In genomic region chr3:38008971-38009580, GRCh38 we compare ENCODE assay signal across 18 cellular contexts. TPM values are rescaled to one million over a fixed set of nuclear protein-coding genes. Genes with fewer than 3 reads are reported as not detected.
DNase-seq lines count a peak whose midpoint lies in the region; ATAC-seq and TF ChIP-seq lines count a peak whose summit lies in the region.
"Had no signal": no experiment of that assay in that cellular context is flagged by ENCODE, and none has a peak within 500 bp of the region (broad histone marks: within the 10 kb centered on the region; RNA-seq: fewer than 3 reads in every experiment).

No MANE protein-coding gene starts in this region.

- H3K36me3 Mint-ChIP-seq in activated naive CD4-positive, alpha-beta T cell treated with anti-CD3 and anti-CD28 coated beads, Interleukin-2, amount 10 ng/mL, durations not matched to agents 7 days and 5 days: peaks cover 22% of the 10 kb centered on the region
- H3K36me3 Mint-ChIP-seq in CD8-positive, alpha-beta T cell: peaks cover 50% of the 10 kb centered on the region

- ATAC-seq in CD8-positive, alpha-beta T cell: no peak
- no peak for ATAC-seq in lower lobe of right lung
- ATAC-seq in foreskin keratinocyte: no peak
- ATAC-seq in HG03571 (IDR thresholded peaks at IDR 0.05; ENCODE audit: unreplicated experiment): no peak
- ATAC-seq: A549, PC-3 had no signal

- H3K9me3 ChIP-seq in CD8-positive, alpha-beta T cell (ENCODE audit: low read length): no peaks in the 10 kb centered on the region
- no peaks in the 10 kb centered on the region for H3K9me3 ChIP-seq in lower lobe of right lung
- H3K9me3 ChIP-seq: A549 had no signal

- H3K9me3 Mint-ChIP-seq in activated naive CD4-positive, alpha-beta T cell treated with anti-CD3 and anti-CD28 coated beads, Interleukin-2, amount 10 ng/mL, durations not matched to agents 7 days and 5 days: no peaks in the 10 kb centered on the region
- H3K9me3 Mint-ChIP-seq in CD8-positive, alpha-beta T cell: no peaks in the 10 kb centered on the region
- H3K9me3 Mint-ChIP-seq: CD4-positive, alpha-beta memory T cell had no signal

- CTCF ChIA-PET in activated naive CD4-positive, alpha-beta T cell treated with anti-CD3 and anti-CD28 coated beads, Interleukin-2, amount 10 ng/mL, durations not matched to agents 7 days and 5 days (lab: Charles Lee): no interaction called here
- CTCF ChIA-PET in CD8-positive, alpha-beta T cell (lab: Charles Lee): interaction anchor here (1.7 kb wide), 1 partner anchor 34 kb away, joined by 7 read pairs; no protein-coding TSS in a partner anchor
- CTCF ChIA-PET in RWPE1 (lab: Yijun Ruan, JAX): no interaction called here

- no peak overlapping the region for H3K27ac ChIP-seq in CD8-positive, alpha-beta T cell (ENCODE audit: low read depth, low read length)
- H3K27ac ChIP-seq in RWPE1: peak overlapping the region; percentile 35
- no peak overlapping the region for H3K27ac ChIP-seq in lower lobe of right lung
- H3K27ac ChIP-seq in foreskin keratinocyte: no peak overlapping the region
- H3K27ac ChIP-seq: A549 had no signal

- no peaks in the 10 kb centered on the region for H3K27me3 Mint-ChIP-seq in activated naive CD4-positive, alpha-beta T cell treated with anti-CD3 and anti-CD28 coated beads, Interleukin-2, amount 10 ng/mL, durations not matched to agents 7 days and 5 days
- H3K27me3 Mint-ChIP-seq in CD8-positive, alpha-beta T cell (ENCODE audit: low read depth): no peaks in the 10 kb centered on the region
- H3K27me3 Mint-ChIP-seq: CD4-positive, alpha-beta memory T cell had no signal

- peaks cover 8% of the 10 kb centered on the region for H3K4me1 Mint-ChIP-seq in activated naive CD4-positive, alpha-beta T cell treated with anti-CD3 and anti-CD28 coated beads, Interleukin-2, amount 10 ng/mL, durations not matched to agents 7 days and 5 days
- peaks cover 9% of the 10 kb centered on the region for H3K4me1 Mint-ChIP-seq in CD8-positive, alpha-beta T cell (ENCODE audit: low read depth)

- peak overlapping the region; percentile 59 for H3K27ac Mint-ChIP-seq in activated naive CD4-positive, alpha-beta T cell treated with anti-CD3 and anti-CD28 coated beads, Interleukin-2, amount 10 ng/mL, durations not matched to agents 7 days and 5 days
- H3K27ac Mint-ChIP-seq in CD8-positive, alpha-beta T cell: peak overlapping the region; percentile 74

- no peaks in the 10 kb centered on the region for H3K4me1 ChIP-seq in CD8-positive, alpha-beta T cell (ENCODE audit: insufficient read depth, low read length)
- H3K4me1 ChIP-seq in lower lobe of right lung (peaks cover 7% of the 10 kb centered on the region), foreskin keratinocyte (no peaks in the 10 kb centered on the region)

- DNase-seq in activated naive CD4-positive, alpha-beta T cell treated with anti-CD3 and anti-CD28 coated beads, Interleukin-2, amount 10 ng/mL, durations not matched to agents 7 days and 5 days: no peak
- DNase-seq in activated naive CD4-positive, alpha-beta T cell (lab: John Stamatoyannopoulos, UW): no peak
- DNase-seq in CD8-positive, alpha-beta T cell: no peak
- no peak for DNase-seq in RWPE1 (ENCODE audit: low spot score)
- peak; percentile 27 for DNase-seq in lower lobe of right lung
- DNase-seq in foreskin keratinocyte: no peak
- DNase-seq in COR-L47 (lab: John Stamatoyannopoulos, UW): no peak
- DNase-seq: GOT3, NCI-H1417 treated with DMSO at 0.1 percent for 48 hours, NCI-H187 treated with DMSO at 0.1 percent for 48 hours, NCI-H226, NCI-H524 treated with DMSO at 0.1 percent for 48 hours, PC-3, RPMI8226, SIG-M5 had no signal

- POLR2A ChIA-PET in CD8-positive, alpha-beta T cell (lab: Charles Lee): interaction anchor here (1.0 kb wide), 1 partner anchor 13 kb away, joined by 3 read pairs; no protein-coding TSS in a partner anchor
- POLR2A ChIA-PET in RWPE1 (lab: Yijun Ruan, JAX; ENCODE audit: low non-redundant PET): no interaction called here

- intact Hi-C loops in CD8-positive, alpha-beta T cell (cut with DNase I, micrococcal nuclease): no loop called here
- intact Hi-C loops in lower lobe of right lung (cut with DNase I): no loop called here

- no peak overlapping the region for H3K4me3 ChIP-seq in CD8-positive, alpha-beta T cell (ENCODE audit: low read depth, low read length)
- no peak overlapping the region for H3K4me3 ChIP-seq in lower lobe of right lung
- H3K4me3 ChIP-seq: A549 had no signal

- H3K36me3 ChIP-seq in CD8-positive, alpha-beta T cell (ENCODE audit: insufficient read depth, low read length): peaks cover 4% of the 10 kb centered on the region
- H3K36me3 ChIP-seq in lower lobe of right lung: peaks cover 62% of the 10 kb centered on the region

- H3K27me3 ChIP-seq in CD8-positive, alpha-beta T cell (ENCODE audit: insufficient read depth, low read length): no peaks in the 10 kb centered on the region
- H3K27me3 ChIP-seq in lower lobe of right lung (ENCODE audit: low read depth): no peaks in the 10 kb centered on the region
- H3K27me3 ChIP-seq in foreskin keratinocyte: no peaks in the 10 kb centered on the region

- no peak for TF ChIP-seq CTCF in CD8-positive, alpha-beta T cell (IDR thresholded peaks at IDR 0.05)
- no peak for TF ChIP-seq CTCF in RWPE1 (conservative IDR thresholded peaks at IDR 0.05; ENCODE audit: low read depth)
- no peak for TF ChIP-seq CTCF in lower lobe of right lung (IDR thresholded peaks at IDR 0.05)
- TF ChIP-seq CTCF in foreskin keratinocyte (conservative IDR thresholded peaks at IDR 0.05): no peak

- no peak overlapping the region for H3K4me3 Mint-ChIP-seq in activated naive CD4-positive, alpha-beta T cell treated with anti-CD3 and anti-CD28 coated beads, Interleukin-2, amount 10 ng/mL, durations not matched to agents 7 days and 5 days
- no peak overlapping the region for H3K4me3 Mint-ChIP-seq in CD8-positive, alpha-beta T cell
- H3K4me3 Mint-ChIP-seq: CD4-positive, alpha-beta memory T cell had no signal

RNA-seq across cellular contexts. Expression of gene VILL, which starts 18.5 kb away (rescaled TPM):
- 10 to 100 TPM; 19.0 to 19.6 TPM for total RNA-seq in CD8-positive, alpha-beta T cell
- total RNA-seq in lower lobe of right lung (12.5 TPM), foreskin keratinocyte (3.7 and 3.8 TPM in 2 replicates)
- polyA plus RNA-seq in foreskin keratinocyte: 3.1 and 3.4 TPM in 2 replicates

RNA-seq across cellular contexts. Expression of gene PLCD1, which starts 20.4 kb away (rescaled TPM):
- total RNA-seq in CD8-positive, alpha-beta T cell: 10 to 100 TPM; 64.4 to 70.8 TPM
- total RNA-seq in lower lobe of right lung (30.1 TPM), foreskin keratinocyte (23.5 and 27.4 TPM in 2 replicates)
- 21.5 and 28.3 TPM in 2 replicates for polyA plus RNA-seq in foreskin keratinocyte

RNA-seq across cellular contexts. Expression of gene DLEC1, which starts 29.9 kb away (rescaled TPM):
- 1 to 10 TPM; 1.8 to 1.9 TPM for total RNA-seq in CD8-positive, alpha-beta T cell
- total RNA-seq in lower lobe of right lung (15.0 TPM), foreskin keratinocyte (not detected in 2 replicates)
- polyA plus RNA-seq in foreskin keratinocyte: 0.02 TPM in 1 of 2 replicates, not detected in the other
- total RNA-seq: PC-3 had no signal
